In genomic region chr17:79965806-79966205, GRCh38 we compare ENCODE assay signal across 13 cellular contexts.
DNase-seq lines count a peak whose midpoint lies in the region; ATAC-seq and TF ChIP-seq lines count a peak whose summit lies in the region.
"Had no signal": no experiment of that assay in that cellular context is flagged by ENCODE, and none has a peak within 500 bp of the region (broad histone marks: within the 10 kb centered on the region; RNA-seq: fewer than 3 reads in every experiment).

No MANE protein-coding gene starts in this region.

- H3K9me3 ChIP-seq in right atrium auricular region (no peaks in the 10 kb centered on the region), upper lobe of left lung (no peaks in the 10 kb centered on the region)

- no peaks in the 10 kb centered on the region for H3K4me1 ChIP-seq in right atrium auricular region
- peaks cover 0 to 3% (median 0%) of the 10 kb centered on the region in 4 donors for H3K4me1 ChIP-seq in upper lobe of left lung

- 73 to 82% methylated on average over 6 of the region's 6 CpGs for WGBS in upper lobe of left lung, 2 donors

- H3K27ac ChIP-seq in right atrium auricular region (no peak overlapping the region), upper lobe of left lung (no peak overlapping the region)

- H3K4me3 ChIP-seq in right atrium auricular region (no peak overlapping the region), upper lobe of left lung (no peak overlapping the region)

- TF ChIP-seq CTCF in right atrium auricular region (IDR thresholded peaks at IDR 0.05) (no peak), upper lobe of left lung (IDR thresholded peaks at IDR 0.05) (no peak)

- H3K27me3 ChIP-seq in right atrium auricular region (no peaks in the 10 kb centered on the region), upper lobe of left lung (no peaks in the 10 kb centered on the region)

- ATAC-seq in left cardiac atrium (peak; percentile 34 to 48), HG03457 (IDR thresholded peaks at IDR 0.05; ENCODE audit: unreplicated experiment) (no peak), upper lobe of left lung (ENCODE audit: low FRiP score in 2 of 2) (no peak)
- ATAC-seq: naive thymus-derived CD4-positive, alpha-beta T cell had no signal

- H3K36me3 ChIP-seq in right atrium auricular region (no peaks in the 10 kb centered on the region), upper lobe of left lung (no peaks in the 10 kb centered on the region)

- no peak for TF ChIP-seq POLR2A in upper lobe of left lung (IDR thresholded peaks at IDR 0.05)

- TF ChIP-seq EP300 in upper lobe of left lung (IDR thresholded peaks at IDR 0.05) = no peak

- intact Hi-C loops in left cardiac atrium (cut with DNase I) = no loop called here

- DNase-seq in left cardiac atrium (peak; percentile 37), right atrium auricular region (ENCODE audit: low spot score) (no peak), globus pallidus (ENCODE audit: low spot score) (peak; percentile 87), nucleus accumbens (lab: John Stamatoyannopoulos, UW) (peak in 43 of 56 donors; percentile 15 to 80 (median 56)), DMS153 treated with DMSO at 0.1 percent for 48 hours (lab: John Stamatoyannopoulos, UW; ENCODE audit: unreplicated experiment) (no peak), T-helper 1 cell (no peak), upper lobe of left lung (no peak)
- DNase-seq: activated CD4-positive, alpha-beta T cell treated with anti-CD3 and anti-CD28 coated beads for 48 hours; naive thymus-derived CD4-positive, alpha-beta T cell; NCI-H187; RPMI8226; stimulated activated naive CD4-positive, alpha-beta T cell had no signal

Comparison
In these comparisons a context has a peak if more than half of its experiments do, and no peak if none do; other contexts are left out.
1. DNase-seq: peak in left cardiac atrium (single experiment), globus pallidus (single experiment) and nucleus accumbens (43 of 56); none in right atrium auricular region (single experiment), DMS153 treated with DMSO at 0.1 percent for 48 hours (single experiment), T-helper 1 cell (0 of 5) and upper lobe of left lung (0 of 2).
2. ATAC-seq: peak in left cardiac atrium (2 of 2); none in HG03457 (single experiment) and upper lobe of left lung (0 of 2).